Comparison of ENCODE assay signal across 1 cellular context in the genomic region with DNA sequence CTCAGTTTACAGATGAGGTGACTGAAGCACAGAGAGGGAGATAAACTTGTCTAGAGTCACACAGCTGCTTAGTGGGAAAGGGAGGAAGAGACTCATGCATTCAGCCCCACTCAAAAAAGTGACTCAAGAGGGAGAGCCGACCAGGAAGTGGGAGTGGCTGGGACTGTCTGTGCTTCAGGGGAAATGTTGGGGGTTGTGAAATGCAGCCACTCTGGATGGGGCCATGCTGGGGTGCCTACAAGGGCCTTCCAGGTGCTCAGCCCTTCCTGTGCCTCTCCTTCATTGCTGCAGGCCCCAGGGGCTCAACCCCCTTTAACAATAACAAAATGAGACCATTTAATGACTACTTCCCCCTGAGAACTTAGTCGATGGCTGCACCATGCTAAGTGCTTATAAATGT.
TF ChIP-seq lines count a peak whose summit lies in the region.

No MANE protein-coding gene starts in this region.

TF ChIP-seq in GM23338, 12 proteins besides CTCF, POLR2A, EP300 and RAD21 (continued from another document):
- TF ChIP-seq, protein P1, sequence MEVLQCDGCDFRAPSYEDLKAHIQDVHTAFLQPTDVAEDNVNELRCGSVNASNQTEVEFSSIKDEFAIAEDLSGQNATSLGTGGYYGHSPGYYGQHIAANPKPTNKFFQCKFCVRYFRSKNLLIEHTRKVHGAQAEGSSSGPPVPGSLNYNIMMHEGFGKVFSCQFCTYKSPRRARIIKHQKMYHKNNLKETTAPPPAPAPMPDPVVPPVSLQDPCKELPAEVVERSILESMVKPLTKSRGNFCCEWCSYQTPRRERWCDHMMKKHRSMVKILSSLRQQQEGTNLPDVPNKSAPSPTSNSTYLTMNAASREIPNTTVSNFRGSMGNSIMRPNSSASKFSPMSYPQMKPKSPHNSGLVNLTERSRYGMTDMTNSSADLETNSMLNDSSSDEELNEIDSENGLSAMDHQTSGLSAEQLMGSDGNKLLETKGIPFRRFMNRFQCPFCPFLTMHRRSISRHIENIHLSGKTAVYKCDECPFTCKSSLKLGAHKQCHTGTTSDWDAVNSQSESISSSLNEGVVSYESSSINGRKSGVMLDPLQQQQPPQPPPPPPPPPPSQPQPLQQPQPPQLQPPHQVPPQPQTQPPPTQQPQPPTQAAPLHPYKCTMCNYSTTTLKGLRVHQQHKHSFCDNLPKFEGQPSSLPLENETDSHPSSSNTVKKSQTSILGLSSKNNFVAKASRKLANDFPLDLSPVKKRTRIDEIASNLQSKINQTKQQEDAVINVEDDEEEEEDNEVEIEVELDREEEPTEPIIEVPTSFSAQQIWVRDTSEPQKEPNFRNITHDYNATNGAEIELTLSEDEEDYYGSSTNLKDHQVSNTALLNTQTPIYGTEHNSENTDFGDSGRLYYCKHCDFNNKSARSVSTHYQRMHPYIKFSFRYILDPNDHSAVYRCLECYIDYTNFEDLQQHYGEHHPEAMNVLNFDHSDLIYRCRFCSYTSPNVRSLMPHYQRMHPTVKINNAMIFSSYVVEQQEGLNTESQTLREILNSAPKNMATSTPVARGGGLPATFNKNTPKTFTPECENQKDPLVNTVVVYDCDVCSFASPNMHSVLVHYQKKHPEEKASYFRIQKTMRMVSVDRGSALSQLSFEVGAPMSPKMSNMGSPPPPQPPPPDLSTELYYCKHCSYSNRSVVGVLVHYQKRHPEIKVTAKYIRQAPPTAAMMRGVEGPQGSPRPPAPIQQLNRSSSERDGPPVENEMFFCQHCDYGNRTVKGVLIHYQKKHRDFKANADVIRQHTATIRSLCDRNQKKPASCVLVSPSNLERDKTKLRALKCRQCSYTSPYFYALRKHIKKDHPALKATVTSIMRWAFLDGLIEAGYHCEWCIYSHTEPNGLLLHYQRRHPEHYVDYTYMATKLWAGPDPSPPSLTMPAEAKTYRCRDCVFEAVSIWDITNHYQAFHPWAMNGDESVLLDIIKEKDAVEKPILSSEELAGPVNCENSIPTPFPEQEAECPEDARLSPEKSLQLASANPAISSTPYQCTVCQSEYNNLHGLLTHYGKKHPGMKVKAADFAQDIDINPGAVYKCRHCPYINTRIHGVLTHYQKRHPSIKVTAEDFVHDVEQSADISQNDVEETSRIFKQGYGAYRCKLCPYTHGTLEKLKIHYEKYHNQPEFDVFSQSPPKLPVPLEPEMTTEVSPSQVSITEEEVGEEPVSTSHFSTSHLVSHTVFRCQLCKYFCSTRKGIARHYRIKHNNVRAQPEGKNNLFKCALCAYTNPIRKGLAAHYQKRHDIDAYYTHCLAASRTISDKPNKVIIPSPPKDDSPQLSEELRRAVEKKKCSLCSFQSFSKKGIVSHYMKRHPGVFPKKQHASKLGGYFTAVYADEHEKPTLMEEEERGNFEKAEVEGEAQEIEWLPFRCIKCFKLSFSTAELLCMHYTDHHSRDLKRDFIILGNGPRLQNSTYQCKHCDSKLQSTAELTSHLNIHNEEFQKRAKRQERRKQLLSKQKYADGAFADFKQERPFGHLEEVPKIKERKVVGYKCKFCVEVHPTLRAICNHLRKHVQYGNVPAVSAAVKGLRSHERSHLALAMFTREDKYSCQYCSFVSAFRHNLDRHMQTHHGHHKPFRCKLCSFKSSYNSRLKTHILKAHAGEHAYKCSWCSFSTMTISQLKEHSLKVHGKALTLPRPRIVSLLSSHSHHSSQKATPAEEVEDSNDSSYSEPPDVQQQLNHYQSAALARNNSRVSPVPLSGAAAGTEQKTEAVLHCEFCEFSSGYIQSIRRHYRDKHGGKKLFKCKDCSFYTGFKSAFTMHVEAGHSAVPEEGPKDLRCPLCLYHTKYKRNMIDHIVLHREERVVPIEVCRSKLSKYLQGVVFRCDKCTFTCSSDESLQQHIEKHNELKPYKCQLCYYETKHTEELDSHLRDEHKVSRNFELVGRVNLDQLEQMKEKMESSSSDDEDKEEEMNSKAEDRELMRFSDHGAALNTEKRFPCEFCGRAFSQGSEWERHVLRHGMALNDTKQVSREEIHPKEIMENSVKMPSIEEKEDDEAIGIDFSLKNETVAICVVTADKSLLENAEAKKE (CRISPR knock-in tag; IDR thresholded peaks at IDR 0.05) = no peak
- TF ChIP-seq REST (IDR thresholded peaks at IDR 0.05; ENCODE audit: unreplicated experiment) = no peak
- TF ChIP-seq ZNF114 (CRISPR knock-in tag; IDR thresholded peaks at IDR 0.05) = no peak
- no peak for TF ChIP-seq POLR2AphosphoS5 (IDR thresholded peaks at IDR 0.05; ENCODE audit: low read depth)
- TF ChIP-seq, protein P2, sequence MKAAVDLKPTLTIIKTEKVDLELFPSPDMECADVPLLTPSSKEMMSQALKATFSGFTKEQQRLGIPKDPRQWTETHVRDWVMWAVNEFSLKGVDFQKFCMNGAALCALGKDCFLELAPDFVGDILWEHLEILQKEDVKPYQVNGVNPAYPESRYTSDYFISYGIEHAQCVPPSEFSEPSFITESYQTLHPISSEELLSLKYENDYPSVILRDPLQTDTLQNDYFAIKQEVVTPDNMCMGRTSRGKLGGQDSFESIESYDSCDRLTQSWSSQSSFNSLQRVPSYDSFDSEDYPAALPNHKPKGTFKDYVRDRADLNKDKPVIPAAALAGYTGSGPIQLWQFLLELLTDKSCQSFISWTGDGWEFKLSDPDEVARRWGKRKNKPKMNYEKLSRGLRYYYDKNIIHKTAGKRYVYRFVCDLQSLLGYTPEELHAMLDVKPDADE (IDR thresholded peaks at IDR 0.05) = no peak
- TF ChIP-seq EZH2 (IDR thresholded peaks at IDR 0.05; ENCODE audit: low read depth, unreplicated experiment) = no peak
- no peak for TF ChIP-seq EZH2phosphoT487 (IDR thresholded peaks at IDR 0.05; ENCODE audit: unreplicated experiment)
- TF ChIP-seq CREB1 (CRISPR knock-in tag; IDR thresholded peaks at IDR 0.05; ENCODE audit: low read depth) = no peak
- no peak for TF ChIP-seq ZNF331 (CRISPR knock-in tag; IDR thresholded peaks at IDR 0.05; ENCODE audit: low read depth)
- TF ChIP-seq NANOG (IDR thresholded peaks at IDR 0.05; ENCODE audit: borderline replicate concordance) = no peak
- TF ChIP-seq JUNB (IDR thresholded peaks at IDR 0.05; ENCODE audit: unreplicated experiment) = no peak
